In the genomic region with DNA sequence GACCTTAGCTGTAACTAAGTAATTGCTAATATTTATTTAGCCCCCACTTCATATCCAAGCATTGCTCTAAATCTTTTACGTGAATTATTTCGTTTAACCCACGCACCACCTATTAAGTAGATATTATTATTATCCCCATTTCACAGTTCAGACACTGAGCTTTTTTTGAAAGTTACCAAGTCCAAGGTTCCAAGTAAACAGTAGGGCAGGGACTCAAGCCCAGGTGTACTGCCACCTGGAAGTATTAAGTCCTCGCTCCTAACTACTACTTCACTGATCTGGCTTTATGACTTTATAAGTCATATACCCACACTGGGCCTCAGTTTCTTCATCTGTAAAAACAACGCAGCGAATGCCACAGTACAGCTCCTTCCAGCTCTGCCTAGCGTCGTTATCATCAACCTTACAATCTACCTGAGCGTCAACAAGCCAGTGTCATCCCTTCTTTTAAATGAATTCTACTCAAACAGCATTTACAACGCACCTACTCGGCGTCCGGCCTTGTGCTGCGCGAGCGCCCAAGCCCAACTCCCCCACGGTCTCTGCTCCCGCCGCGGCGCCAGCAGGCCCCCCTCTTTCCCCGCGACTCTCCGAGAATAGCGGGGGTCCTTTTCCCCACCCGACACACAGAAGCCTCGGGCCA, we compare ENCODE assay signal across 8 cellular contexts. TPM values are rescaled to one million over a fixed set of nuclear protein-coding genes. Genes with fewer than 3 reads are reported as not detected.
A peak's percentile ranks its signal among the peaks of the same experiment; 100 is the strongest.
DNase-seq lines count a peak whose midpoint lies in the region; ATAC-seq and TF ChIP-seq lines count a peak whose summit lies in the region.

No MANE protein-coding gene starts in this region.

- H3K27ac ChIP-seq in RWPE2 (ENCODE audit: poor library complexity, severe bottlenecking) (peak overlapping the region; percentile 75), cingulate gyrus (ENCODE audit: low read depth, low read length) (peak overlapping the region; percentile 81)

- H3K4me3 ChIP-seq in RWPE2 (ENCODE audit: severe bottlenecking) (peak overlapping the region; percentile 84), lower leg skin (ENCODE audit: low read depth, poor library complexity, severe bottlenecking) (peak overlapping the region; percentile 100)

- peak overlapping the region; percentile 100 for H3K27ac Mint-ChIP-seq in stimulated activated naive CD8-positive, alpha-beta T cell treated with anti-CD3 and anti-CD28 coated beads, Interleukin-15, amount 100 ng/mL, for 72 hours

- peak; percentile 11 for ATAC-seq in HG02943 (IDR thresholded peaks at IDR 0.05; ENCODE audit: low read depth, unreplicated experiment)
- peak; percentile 17; the same call in 1 of the 3 replicates for ATAC-seq in RWPE2 (ENCODE audit: low read depth)
- ATAC-seq in stimulated activated naive CD8-positive, alpha-beta T cell treated with anti-CD3 and anti-CD28 coated beads, Interleukin-15, amount 100 ng/mL, for 72 hours: peak; percentile 13
- ATAC-seq in GM18861 (IDR thresholded peaks at IDR 0.05; ENCODE audit: unreplicated experiment): no peak

- intact Hi-C loops in lower leg skin (cut with DNase I; ENCODE audit: low total_unique reads): no loop called here

- H3K27me3 Mint-ChIP-seq in stimulated activated naive CD8-positive, alpha-beta T cell treated with anti-CD3 and anti-CD28 coated beads, Interleukin-15, amount 100 ng/mL, for 72 hours: peaks cover 9% of the 10 kb centered on the region

- WGBS in lower leg skin, 2 donors: 2 to 3% methylated on average over 27 of the region's 27 CpGs

- no peaks in the 10 kb centered on the region for H3K9me3 Mint-ChIP-seq in stimulated activated naive CD8-positive, alpha-beta T cell treated with anti-CD3 and anti-CD28 coated beads, Interleukin-15, amount 100 ng/mL, for 72 hours

- no peak for TF ChIP-seq CTCF in RWPE2 (IDR thresholded peaks at IDR 0.05; ENCODE audit: poor library complexity, severe bottlenecking)
- TF ChIP-seq CTCF in lower leg skin (IDR thresholded peaks at IDR 0.05): no peak

- peak; percentile 2 for DNase-seq in activated T-cell treated with anti-CD3 and anti-CD28 coated beads for 1 hour (ENCODE audit: low read depth)
- DNase-seq in activated T-cell treated with anti-CD3 and anti-CD28 coated beads, Interleukin-2, amount 50 U/mL, for 1 hour: no peak
- no peak for DNase-seq in RWPE2 (ENCODE audit: low spot score)
- DNase-seq in lower leg skin (ENCODE audit: low spot score in 2 of 2): no peak
- DNase-seq in stimulated activated naive CD8-positive, alpha-beta T cell treated with anti-CD3 and anti-CD28 coated beads, Interleukin-15, amount 100 ng/mL, for 72 hours: no peak

- peaks cover 31% of the 10 kb centered on the region for H3K4me1 Mint-ChIP-seq in stimulated activated naive CD8-positive, alpha-beta T cell treated with anti-CD3 and anti-CD28 coated beads, Interleukin-15, amount 100 ng/mL, for 72 hours

- no peaks in the 10 kb centered on the region for H3K9me3 ChIP-seq in RWPE2 (ENCODE audit: severe bottlenecking)

- H3K4me1 ChIP-seq in RWPE2 (ENCODE audit: insufficient read depth, poor library complexity, severe bottlenecking): peaks cover 11% of the 10 kb centered on the region

- H3K4me3 Mint-ChIP-seq in stimulated activated naive CD8-positive, alpha-beta T cell treated with anti-CD3 and anti-CD28 coated beads, Interleukin-15, amount 100 ng/mL, for 72 hours: peak overlapping the region; percentile 100

- H3K27me3 ChIP-seq in RWPE2 (ENCODE audit: insufficient read depth, poor library complexity, severe bottlenecking): no peaks in the 10 kb centered on the region

- H3K36me3 ChIP-seq in RWPE2 (ENCODE audit: low read depth): peaks cover 17% of the 10 kb centered on the region

- TF ChIP-seq POLR2A in lower leg skin (IDR thresholded peaks at IDR 0.05): no peak

RNA-seq across cellular contexts. Expression of a gene that starts 0.6 kb away (rescaled TPM):
- total RNA-seq in lower leg skin: 10 to 100 TPM; 30.5 to 41.1 (median 39.4) TPM

RNA-seq across cellular contexts. Expression of a gene that starts 48.6 kb away (rescaled TPM):
- 10 to 100 TPM; 21.2 to 34.1 (median 28.7) TPM for total RNA-seq in lower leg skin
